ENCODE assay signal across 8 cellular contexts in genomic region chr9:72365525-72366256, GRCh38. TPM values are rescaled to one million over a fixed set of nuclear protein-coding genes. Genes with fewer than 3 reads are reported as not detected.
DNase-seq lines count a peak whose midpoint lies in the region; ATAC-seq and TF ChIP-seq lines count a peak whose summit lies in the region.

No MANE protein-coding gene starts in this region.

- peaks cover 15% of the 10 kb centered on the region for H3K4me1 ChIP-seq in ACC112 (ENCODE audit: control insufficient read depth, insufficient read depth, low read length, unreplicated experiment)
- H3K4me1 ChIP-seq in left lung: peaks cover 18 to 37% of the 10 kb centered on the region in 2 donors

- H3K27me3 ChIP-seq in ACC112 (ENCODE audit: insufficient read depth, low read length) (no peaks in the 10 kb centered on the region), left lung (no peaks in the 10 kb centered on the region)

- H3K4me3 ChIP-seq in ACC112 (ENCODE audit: low read depth, low read length) (peak overlapping the region; percentile 96), left lung (peak overlapping the region; percentile 37 to 85)

- peak overlapping the region; percentile 57 for H2AFZ ChIP-seq in ACC112 (ENCODE audit: low read length, unreplicated experiment)

- H3K79me2 ChIP-seq in ACC112 (ENCODE audit: control insufficient read depth, insufficient read depth, low read length, unreplicated experiment): peaks cover 43% of the 10 kb centered on the region

- no peaks in the 10 kb centered on the region for H3K9me3 ChIP-seq in left lung

- no peak for TF ChIP-seq CTCF in left lung (IDR thresholded peaks at IDR 0.05)

- H3K36me3 ChIP-seq in ACC112 (ENCODE audit: insufficient read depth, low read length) (0 out of 2 replicates have a peak, but pooled peaks cover under 1% of the 10 kb centered on the region), left lung (peaks cover 0 to 5% of the 10 kb centered on the region in 2 donors)

- ATAC-seq in GM18868 (IDR thresholded peaks at IDR 0.05; ENCODE audit: unreplicated experiment) (peak; percentile 29), HG03135 (IDR thresholded peaks at IDR 0.05; ENCODE audit: unreplicated experiment) (peak; percentile 34), left lung (peak; percentile 50)

- intact Hi-C loops in left lung (cut with DNase I): no loop called here

- peak overlapping the region; percentile 100 for H3K27ac ChIP-seq in ACC112 (ENCODE audit: low read depth, low read length)
- peak overlapping the region; percentile 100 for H3K27ac ChIP-seq in left lung

- DNase-seq in NCI-H446 treated with DMSO at 0.1 percent for 48 hours (lab: John Stamatoyannopoulos, UW) (peak; percentile 36), dermis microvascular lymphatic vessel endothelial cell (ENCODE audit: low read depth in 2 of 2) (peak; percentile 70 to 90), left lung (peak; percentile 83 to 94)
- peak; percentile 60 to 70 for DNase-seq in activated CD4-positive, alpha-beta T cell treated with anti-CD3 and anti-CD28 coated beads, Interleukin-2, amount 50 U/mL, for 48 hours
- peak; percentile 56 to 61 for DNase-seq in stimulated activated CD4-positive, alpha-beta T cell treated with anti-CD3 and anti-CD28 coated beads, Interleukin-2, amount 100 ng/mL, for 24 hours

RNA-seq across cellular contexts. Expression of gene ZFAND5, which starts 0.7 kb away (rescaled TPM):
- 53.5 and 88.5 TPM in 2 replicates for total RNA-seq in dermis microvascular lymphatic vessel endothelial cell
- total RNA-seq in left lung: 100 to 1,000 TPM; 149 to 161 TPM

Comparison
In these comparisons a context has a peak if more than half of its experiments do, and no peak if none do; other contexts are left out.
1. Peak in every context shown above with its lines: DNase-seq, ATAC-seq, H3K4me3 ChIP-seq and H3K27ac ChIP-seq.
2. DNase-seq: peak in every context shown above with its lines; median percentile 88 in left lung; 80 in dermis microvascular lymphatic vessel endothelial cell; 65 in activated CD4-positive, alpha-beta T cell treated with anti-CD3 and anti-CD28 coated beads, Interleukin-2, amount 50 U/mL, for 48 hours; 58 in stimulated activated CD4-positive, alpha-beta T cell treated with anti-CD3 and anti-CD28 coated beads, Interleukin-2, amount 100 ng/mL, for 24 hours; 36 in NCI-H446 treated with DMSO at 0.1 percent for 48 hours.